In genomic region chr19:2424686-2425621, GRCh38 we compare ENCODE assay signal across 9 cellular contexts. TPM values are rescaled to one million over a fixed set of nuclear protein-coding genes. Genes with fewer than 3 reads are reported as not detected.
DNase-seq lines count a peak whose midpoint lies in the region; TF ChIP-seq lines count a peak whose summit lies in the region.
"Had no signal": no experiment of that assay in that cellular context is flagged by ENCODE, and none has a peak within 500 bp of the region (broad histone marks: within the 10 kb centered on the region; RNA-seq: fewer than 3 reads in every experiment).

No MANE protein-coding gene starts in this region.

- H4K20me1 ChIP-seq in GM23248 (ENCODE audit: insufficient read depth), result no peaks in the 10 kb centered on the region

- H3K27me3 ChIP-seq in GM23248 (replicated peaks; ENCODE audit: insufficient read depth), result no peaks in the 10 kb centered on the region
- no peaks in the 10 kb centered on the region for H3K27me3 ChIP-seq in sigmoid colon
- no peaks in the 10 kb centered on the region for H3K27me3 ChIP-seq in esophagus squamous epithelium

- H3K27ac ChIP-seq in GM23248 (peak overlapping the region; percentile 13; the same call in 1 of the 2 replicates), sigmoid colon (no peak overlapping the region), esophagus squamous epithelium (no peak overlapping the region)

- WGBS in GM23248 (ENCODE audit: low coverage in 1 of 2, low lambda C conversion rate in 2 of 2, missing lambda C conversion rate in 2 of 2), 2 experiments, result 5 to 7% methylated on average over 30 to 90 of the region's 101 CpGs
- 76 to 86% methylated on average over 101 of the region's 101 CpGs for WGBS in sigmoid colon, 2 donors
- WGBS in esophagus squamous epithelium, 2 donors, result 62 to 100% methylated on average over 1 to 14 of the region's 101 CpGs

- peak overlapping the region; percentile 82 for H3K4me2 ChIP-seq in GM23248 (ENCODE audit: unreplicated experiment)

- H3F3A ChIP-seq in GM23248 (ENCODE audit: insufficient read depth), result peaks cover 9% of the 10 kb centered on the region; the same call in 1 of the 2 replicates

- H3K36me3 ChIP-seq in GM23248 (ENCODE audit: low read depth) (no peaks in the 10 kb centered on the region), sigmoid colon (peaks cover 0 to 9% (median 0%) of the 10 kb centered on the region in 4 donors), esophagus squamous epithelium (peaks cover 0 to 43% (median 0%) of the 10 kb centered on the region in 3 donors)

- no peaks in the 10 kb centered on the region for H3K9me3 ChIP-seq in GM23248 (ENCODE audit: low read depth)
- H3K9me3 ChIP-seq in sigmoid colon, result no peaks in the 10 kb centered on the region
- H3K9me3 ChIP-seq in esophagus squamous epithelium, result no peaks in the 10 kb centered on the region

- TF ChIP-seq CTCF in astrocyte of the cerebellum (IDR thresholded peaks at IDR 0.05; ENCODE audit: low read depth, low read length, missing control alignments) (peak; percentile 27), sigmoid colon (IDR thresholded peaks at IDR 0.05) (peak in 1 of 4 experiments; percentile 24), esophagus squamous epithelium (IDR thresholded peaks at IDR 0.05) (peak in 2 of 6 experiments; percentile 9 to 24)

- H2AFZ ChIP-seq in GM23248, result no peak overlapping the region

- peak overlapping the region; percentile 96 for H3K9ac ChIP-seq in GM23248

- intact Hi-C loops in sigmoid colon (cut with DNase I) (loop anchor here (10.0 kb wide), 1 partner anchor 360 kb away; the partner anchor contains the start of genes SGTA and THOP1), esophagus squamous epithelium (cut with DNase I) (no loop called here)

- TF ChIP-seq EP300 in sigmoid colon (IDR thresholded peaks at IDR 0.05), result no peak

- DNase-seq in GM23248 (peak; percentile 92), astrocyte of the cerebellum (ENCODE audit: low read depth) (no peak), hepatic stellate cell (ENCODE audit: low spot score) (peak; percentile 56), sigmoid colon (peak; percentile 73), NCI-H1417 (lab: John Stamatoyannopoulos, UW) (no peak), esophagus squamous epithelium (lab: John Stamatoyannopoulos, UW) (no peak), DMS79 treated with DMSO at 0.1 percent for 48 hours (lab: John Stamatoyannopoulos, UW) (no peak), NCI-H446 treated with DMSO at 0.1 percent for 48 hours (lab: John Stamatoyannopoulos, UW) (no peak)
- DNase-seq: activated CD4-positive, alpha-beta T cell treated with anti-CD3 and anti-CD28 coated beads, Interleukin-2, amount 10 ng/mL, durations not matched to agents 7 days and 5 days had no signal

- peaks cover 52% of the 10 kb centered on the region for H3K79me2 ChIP-seq in GM23248 (ENCODE audit: insufficient read depth)

- no peaks in the 10 kb centered on the region for H3K9me2 ChIP-seq in GM23248 (ENCODE audit: insufficient read depth)

- H3K4me1 ChIP-seq in GM23248 (ENCODE audit: insufficient read depth), result peaks cover 17% of the 10 kb centered on the region
- H3K4me1 ChIP-seq in sigmoid colon, result peaks cover 0 to 49% (median 39%) of the 10 kb centered on the region in 4 donors
- peaks cover 23 to 48% (median 32%) of the 10 kb centered on the region in 3 donors for H3K4me1 ChIP-seq in esophagus squamous epithelium

- in situ Hi-C loops in GM23248 (cut with MboI) (no loop called here), astrocyte of the cerebellum (cut with HindIII; ENCODE audit: low sequenced_read_pairs) (no loop called here)

- H3K4me3 ChIP-seq in GM23248, result peak overlapping the region; percentile 89
- peak overlapping the region; percentile 9 for H3K4me3 ChIP-seq in astrocyte of the cerebellum (ENCODE audit: low read depth, low read length)
- peak overlapping the region in 3 of 4 donors; percentile 16 to 24 (median 21) for H3K4me3 ChIP-seq in sigmoid colon
- peak overlapping the region in 2 of 4 donors; percentile 9 to 79 for H3K4me3 ChIP-seq in esophagus squamous epithelium

- no peak for TF ChIP-seq POLR2A in sigmoid colon (IDR thresholded peaks at IDR 0.05)
- no peak for TF ChIP-seq POLR2A in esophagus squamous epithelium (IDR thresholded peaks at IDR 0.05)

RNA-seq across cellular contexts. Expression of gene TIMM13, which starts 2.4 kb away (rescaled TPM):
- 56.4 and 57.6 TPM in 2 replicates for total RNA-seq in GM23248 (2014; rRNA removed; shearing (Covaris generic))
- polyA plus RNA-seq in GM23248 (2016; fragmentation: Nextera tagmentation; extraction: Ambion mirVana) (143 and 161 TPM in 2 replicates), sigmoid colon (100 to 1,000 TPM in 2 of 3 donors, 10 to 100 TPM in 1; 92.2 to 135 (median 101) TPM)
- total RNA-seq in sigmoid colon (10 to 100 TPM; 23.6 to 29.3 (median 26.3) TPM), esophagus squamous epithelium (10 to 100 TPM; 46.2 to 65.7 (median 53.8) TPM)

RNA-seq across cellular contexts. Expression of gene LMNB2, which starts 31.8 kb away (rescaled TPM):
- 93.7 and 119 TPM in 2 replicates for total RNA-seq in GM23248 (2014; rRNA removed; shearing (Covaris generic))
- polyA plus RNA-seq in GM23248 (2016; fragmentation: Nextera tagmentation; extraction: Ambion mirVana), result 25.2 and 25.9 TPM in 2 replicates
- total RNA-seq in sigmoid colon, result 10 to 100 TPM in 3 of 4 donors, 1 to 10 TPM in 1; 7.4 to 19.7 (median 12.6) TPM
- polyA plus RNA-seq in sigmoid colon, result 10 to 100 TPM; 15.0 to 74.4 (median 20.3) TPM
- 10 to 100 TPM; 38.7 to 93.3 (median 61.4) TPM for total RNA-seq in esophagus squamous epithelium

RNA-seq across cellular contexts. Expression of gene GADD45B, which starts 51.0 kb away (rescaled TPM):
- total RNA-seq in GM23248 (2014; rRNA removed; shearing (Covaris generic)), result 89.7 TPM in 2 replicates
- 95.0 and 96.1 TPM in 2 replicates for polyA plus RNA-seq in GM23248 (2016; fragmentation: Nextera tagmentation; extraction: Ambion mirVana)
- total RNA-seq in sigmoid colon, result 100 to 1,000 TPM in 2 of 4 donors, 10 to 100 TPM in 2; 82.0 to 708 (median 108) TPM
- polyA plus RNA-seq in sigmoid colon, result 10 to 100 TPM; 25.0 to 56.3 (median 54.7) TPM
- total RNA-seq in esophagus squamous epithelium, result 10 to 100 TPM; 21.6 to 40.1 (median 28.7) TPM

Comparison
In these comparisons a context has a peak if more than half of its experiments do, and no peak if none do; other contexts are left out.
1. DNase-seq: peak in GM23248 (single experiment), hepatic stellate cell (single experiment) and sigmoid colon (single experiment); none in astrocyte of the cerebellum (single experiment), NCI-H1417 (0 of 3), esophagus squamous epithelium (single experiment), DMS79 treated with DMSO at 0.1 percent for 48 hours (single experiment) and NCI-H446 treated with DMSO at 0.1 percent for 48 hours (single experiment).